Comparison of ENCODE assay signal across 8 cellular contexts in genomic region chr20:34676642-34677373, GRCh38. TPM values are rescaled to one million over a fixed set of nuclear protein-coding genes. Genes with fewer than 3 reads are reported as not detected.
DNase-seq lines count a peak whose midpoint lies in the region; ATAC-seq and TF ChIP-seq lines count a peak whose summit lies in the region.

Gene PIGU (minus strand): TSS chr20:34677092. CDS start chr20:34677085, 7 bp downstream.

- TF ChIP-seq POLR2A in GM10847 (IDR thresholded peaks at IDR 0.05; ENCODE audit: extremely low read depth, insufficient read length) = peak; percentile 44
- peak; percentile 43 for TF ChIP-seq POLR2A in ovary (IDR thresholded peaks at IDR 0.05)

- TF ChIP-seq CTCF in ovary (IDR thresholded peaks at IDR 0.05) = peak in 2 of 3 donors; percentile 21 to 55
- peak; percentile 22 to 44 for TF ChIP-seq CTCF in tibial artery (IDR thresholded peaks at IDR 0.05)

- H3K9me3 ChIP-seq in ovary (no peaks in the 10 kb centered on the region), tibial artery (no peaks in the 10 kb centered on the region)

- peaks cover 3% of the 10 kb centered on the region for H3K4me1 ChIP-seq in ovary (ENCODE audit: insufficient read depth)
- H3K4me1 ChIP-seq in tibial artery = peaks cover 0 to 13% (median 4%) of the 10 kb centered on the region in 4 donors

- WGBS in ovary, 3 donors = 0 to 1% (median 1%) methylated on average over 61 to 64 of the region's 64 CpGs

- H3K36me3 ChIP-seq in ovary (no peaks in the 10 kb centered on the region), tibial artery (no peaks in the 10 kb centered on the region)

- H3K27ac ChIP-seq in ovary (peak within 1 kb of the TSS in 1 of 2 donors; percentile 60), tibial artery (peak within 1 kb of the TSS; percentile 69 to 82)

- peak within 1 kb of the TSS; percentile 98 for H3K27ac Mint-ChIP-seq in activated naive CD8-positive, alpha-beta T cell treated with anti-CD3 and anti-CD28 coated beads for 36 hours

- TF ChIP-seq EP300 in ovary (IDR thresholded peaks at IDR 0.05) = no peak

- DNase-seq in NCI-H1105 (lab: John Stamatoyannopoulos, UW) = peak; percentile 97
- DNase-seq in SKM-1 treated with dmso at 0.1 percent for 144 hours (lab: John Stamatoyannopoulos, UW; ENCODE audit: unreplicated experiment) = peak; percentile 92
- DNase-seq in activated naive CD8-positive, alpha-beta T cell treated with anti-CD3 and anti-CD28 coated beads for 36 hours = peak; percentile 98
- DNase-seq in head of caudate nucleus = peak; percentile 93 to 99 (median 97)
- DNase-seq in ovary = peak; percentile 90 to 96 (median 93)
- DNase-seq in tibial artery = peak; percentile 93 to 96

- H3K36me3 Mint-ChIP-seq in activated naive CD8-positive, alpha-beta T cell treated with anti-CD3 and anti-CD28 coated beads for 36 hours = peaks cover 5% of the 10 kb centered on the region

- ATAC-seq in HG02623 (IDR thresholded peaks at IDR 0.05; ENCODE audit: unreplicated experiment) = peak; percentile 91

- H3K4me1 Mint-ChIP-seq in activated naive CD8-positive, alpha-beta T cell treated with anti-CD3 and anti-CD28 coated beads for 36 hours = peaks cover 26% of the 10 kb centered on the region

- peak within 1 kb of the TSS; percentile 90 for H3K4me3 ChIP-seq in ovary
- peak within 1 kb of the TSS; percentile 91 to 95 for H3K4me3 ChIP-seq in tibial artery

- H3K27me3 ChIP-seq in ovary (no peaks in the 10 kb centered on the region), tibial artery (no peaks in the 10 kb centered on the region)

- intact Hi-C loops in head of caudate nucleus (cut with DNase I) (no loop called here), ovary (cut with DNase I) (no loop called here), tibial artery (cut with DNase I; ENCODE audit: low total_unique reads) (no loop called here)

- H3K27me3 Mint-ChIP-seq in activated naive CD8-positive, alpha-beta T cell treated with anti-CD3 and anti-CD28 coated beads for 36 hours = no peaks in the 10 kb centered on the region

- peak within 1 kb of the TSS; percentile 96 for H3K4me3 Mint-ChIP-seq in activated naive CD8-positive, alpha-beta T cell treated with anti-CD3 and anti-CD28 coated beads for 36 hours

- no peaks in the 10 kb centered on the region for H3K9me3 Mint-ChIP-seq in activated naive CD8-positive, alpha-beta T cell treated with anti-CD3 and anti-CD28 coated beads for 36 hours

RNA-seq across cellular contexts. Expression of gene PIGU, which starts in this region (rescaled TPM):
- total RNA-seq in activated naive CD8-positive, alpha-beta T cell treated with anti-CD3 and anti-CD28 coated beads for 36 hours = 10 to 100 TPM; 18.7 to 19.3 TPM
- 10 to 100 TPM; 14.4 to 26.5 (median 19.1) TPM for total RNA-seq in ovary
- polyA plus RNA-seq in ovary = 10 to 100 TPM; 20.9 to 61.4 TPM
